11 cellular contexts compared by ENCODE assay signal in the genomic region with DNA sequence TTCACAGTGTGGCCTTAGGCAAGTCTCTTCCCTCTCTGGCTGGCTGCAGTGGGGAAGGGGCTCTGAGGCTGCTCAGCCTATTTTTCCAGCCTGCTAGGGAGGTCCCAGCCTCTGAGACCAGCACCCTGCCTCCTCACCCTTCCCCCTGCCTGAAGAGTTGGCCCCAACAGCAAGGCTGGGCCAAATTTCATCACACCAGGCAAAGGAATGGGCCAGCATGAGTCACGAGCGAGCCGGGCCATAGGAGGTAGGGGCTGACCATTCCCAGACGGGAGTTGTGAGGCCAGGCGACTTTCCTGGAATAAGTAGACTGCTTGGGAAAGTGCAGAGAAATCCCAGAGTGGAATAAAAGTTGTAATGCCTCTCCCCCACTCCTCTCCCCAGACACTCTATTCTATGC. TPM values are rescaled to one million over a fixed set of nuclear protein-coding genes. Genes with fewer than 3 reads are reported as not detected.
A peak's percentile ranks its signal among the peaks of the same experiment; 100 is the strongest.
DNase-seq lines count a peak whose midpoint lies in the region; ATAC-seq and TF ChIP-seq lines count a peak whose summit lies in the region.
"Had no signal": no experiment of that assay in that cellular context is flagged by ENCODE, and none has a peak within 500 bp of the region (broad histone marks: within the 10 kb centered on the region; RNA-seq: fewer than 3 reads in every experiment).

No MANE protein-coding gene starts in this region.

- no peaks in the 10 kb centered on the region for H3K79me2 ChIP-seq in GM23338 (replicated peaks; ENCODE audit: insufficient read depth)

- H3K4me2 ChIP-seq in GM23338 = no peak overlapping the region

- H3K27ac Mint-ChIP-seq in GM23338 = no peak overlapping the region

- H3K9me3 ChIP-seq in SJSA1 (replicated peaks) (no peaks in the 10 kb centered on the region; the same call in 1 of the 2 replicates), psoas muscle (no peaks in the 10 kb centered on the region), WERI-Rb-1 (ENCODE audit: severe bottlenecking) (no peaks in the 10 kb centered on the region)

- intact Hi-C loops in psoas muscle (cut with DNase I) = no loop called here

- H4K20me1 ChIP-seq in GM23338 (replicated peaks; ENCODE audit: insufficient read depth) = no peaks in the 10 kb centered on the region

- H3K4me3 Mint-ChIP-seq in GM23338 = no peak overlapping the region

- H2AFZ ChIP-seq in GM23338 = no peak overlapping the region

- peaks cover 57% of the 10 kb centered on the region for H3K4me1 ChIP-seq in SJSA1 (replicated peaks)
- no peaks in the 10 kb centered on the region for H3K4me1 ChIP-seq in psoas muscle
- H3K4me1 ChIP-seq in GM23338 (ENCODE audit: insufficient read depth) = peaks cover 3% of the 10 kb centered on the region; the same call in 1 of the 2 replicates

- WGBS in psoas muscle, 3 donors = 54 to 79% (median 60%) methylated on average over 5 of the region's 5 CpGs

- peak; percentile 57 to 78 (median 72) for ATAC-seq in psoas muscle
- ATAC-seq in GM23338 = no peak
- ATAC-seq in GM21528 (IDR thresholded peaks at IDR 0.05; ENCODE audit: low FRiP score, unreplicated experiment) = no peak

- H3K36me3 ChIP-seq in SJSA1 (no peaks in the 10 kb centered on the region), psoas muscle (ENCODE audit: insufficient read depth in 1 of 2, low read depth in 1 of 2) (no peaks in the 10 kb centered on the region), WERI-Rb-1 (no peaks in the 10 kb centered on the region), GM23338 (ENCODE audit: insufficient read depth) (peaks cover 6% of the 10 kb centered on the region; the same call in 1 of the 2 replicates)

- H3K27me3 Mint-ChIP-seq in GM23338 (ENCODE audit: insufficient read depth, low read depth, poor library complexity) = peaks cover 18% of the 10 kb centered on the region

- DNase-seq in AG10803 (ENCODE audit: low read depth) (peak; percentile 96), SJSA1 (ENCODE audit: low read depth in 1 of 2, low spot score in 2 of 2) (peak; percentile 54 to 74), foreskin fibroblast (peak; percentile 90 to 91), psoas muscle (peak; percentile 84 to 90), WERI-Rb-1 (no peak), midbrain (lab: John Stamatoyannopoulos, UW) (no peak), GM23338 (ENCODE audit: low spot score) (no peak)
- DNase-seq: activated effector memory CD4-positive, alpha-beta T cell treated with anti-CD3 and anti-CD28 coated beads, Interleukin-2, amount 50 U/mL, for 16 hours; C1 segment of cervical spinal cord; NCI-H510A had no signal

- peak overlapping the region; percentile 45; the same call in 1 of the 2 replicates for H3K27ac ChIP-seq in SJSA1
- H3K27ac ChIP-seq in psoas muscle = no peak overlapping the region
- H3K27ac ChIP-seq in WERI-Rb-1 = no peak overlapping the region
- H3K27ac ChIP-seq in GM23338 (ENCODE audit: low read depth) = no peak overlapping the region

- H3K36me3 Mint-ChIP-seq in GM23338 (ENCODE audit: low read depth) = peaks cover 5% of the 10 kb centered on the region; the same call in 1 of the 3 replicates

- H3K4me1 Mint-ChIP-seq in GM23338 = peaks cover 26% of the 10 kb centered on the region

- H3F3A ChIP-seq in GM23338 (replicated peaks; ENCODE audit: low read depth) = no peaks in the 10 kb centered on the region

- no peaks in the 10 kb centered on the region for H3K9me2 ChIP-seq in GM23338 (ENCODE audit: insufficient read depth)

- H3K27me3 ChIP-seq in SJSA1 (replicated peaks) = no peaks in the 10 kb centered on the region
- H3K27me3 ChIP-seq in psoas muscle (ENCODE audit: insufficient read depth in 3 of 3, low read length in 2 of 3) = peaks cover 0 to 12% (median 0%) of the 10 kb centered on the region in 3 donors
- no peaks in the 10 kb centered on the region for H3K27me3 ChIP-seq in WERI-Rb-1 (ENCODE audit: insufficient read depth, low read depth, severe bottlenecking)
- H3K27me3 ChIP-seq in GM23338 (ENCODE audit: insufficient read depth) = 0 out of 2 replicates have a peak, but pooled peaks cover 2% of the 10 kb centered on the region

- peaks cover 23% of the 10 kb centered on the region for H3K9me3 Mint-ChIP-seq in GM23338

- TF ChIP-seq CTCF in AG10803 (conservative IDR thresholded peaks at IDR 0.05; ENCODE audit: low read length) (no peak), foreskin fibroblast (IDR thresholded peaks at IDR 0.05; ENCODE audit: low read depth, low read length) (no peak), psoas muscle (IDR thresholded peaks at IDR 0.05) (no peak), WERI-Rb-1 (IDR thresholded peaks at IDR 0.05; ENCODE audit: low read depth, low read length) (no peak), GM23338 (conservative IDR thresholded peaks at IDR 0.05; ENCODE audit: low read depth in 2 of 2) (no peak)

- no peak overlapping the region for H3K4me3 ChIP-seq in AG10803 (ENCODE audit: low read length)
- no peak overlapping the region for H3K4me3 ChIP-seq in SJSA1
- H3K4me3 ChIP-seq in foreskin fibroblast (ENCODE audit: low read depth in 1 of 2, low read length in 2 of 2) = no peak overlapping the region
- H3K4me3 ChIP-seq in psoas muscle = no peak overlapping the region
- no peak overlapping the region for H3K4me3 ChIP-seq in WERI-Rb-1 (ENCODE audit: low read depth, low read length)
- no peak overlapping the region for H3K4me3 ChIP-seq in GM23338

TF ChIP-seq in GM23338, 12 proteins besides CTCF, POLR2A, EP300 and RAD21 (continues in another document):
- no peak for TF ChIP-seq ZNF462 (CRISPR knock-in tag; IDR thresholded peaks at IDR 0.05)

RNA-seq across cellular contexts. Expression of gene FBLN2, which starts 5.7 kb away (rescaled TPM):
- total RNA-seq in SJSA1 (2014; rRNA removed; shearing (Covaris generic)) = 7.4 and 8.5 TPM in 2 replicates
- 10 to 100 TPM; 24.9 to 59.4 (median 29.7) TPM for total RNA-seq in psoas muscle
- polyA plus RNA-seq in psoas muscle = 10 to 100 TPM; 12.8 to 16.1 (median 14.7) TPM
- 24.9 and 26.8 TPM in 2 replicates for total RNA-seq in GM23338 (2014; rRNA removed; shearing (Covaris generic))
- 18.8 and 24.4 TPM in 2 replicates for polyA plus RNA-seq in GM23338 (2016; fragmentation: Nextera tagmentation; extraction: Ambion mirVana)

Comparison
In these comparisons a context has a peak if more than half of its experiments do, and no peak if none do; other contexts are left out.
1. DNase-seq: peak in AG10803 (single experiment), SJSA1 (2 of 2), foreskin fibroblast (2 of 2) and psoas muscle (2 of 2); none in WERI-Rb-1 (single experiment), midbrain (single experiment) and GM23338 (single experiment).
2. ATAC-seq: peak in psoas muscle (4 of 4); none in GM23338 (single experiment) and GM21528 (single experiment).